Comparison of ENCODE assay signal across 8 cellular contexts in genomic region chr1:206608108-206608698, GRCh38. TPM values are rescaled to one million over a fixed set of nuclear protein-coding genes. Genes with fewer than 3 reads are reported as not detected.
DNase-seq lines count a peak whose midpoint lies in the region; ATAC-seq, FAIRE-seq and TF ChIP-seq lines count a peak whose summit lies in the region.

No MANE protein-coding gene starts in this region.

- H3K27ac ChIP-seq in dorsolateral prefrontal cortex, result no peak overlapping the region

- peak overlapping the region; percentile 90 for H3K27ac Mint-ChIP-seq in activated CD4-positive, alpha-beta T cell treated with anti-CD3 and anti-CD28 coated beads for 36 hours
- H3K27ac Mint-ChIP-seq in osteocyte (ENCODE audit: unreplicated experiment), result no peak overlapping the region

- ATAC-seq in activated CD4-positive, alpha-beta T cell treated with anti-CD3 and anti-CD28 coated beads for 36 hours, result no peak
- ATAC-seq in GM21447 (IDR thresholded peaks at IDR 0.05; ENCODE audit: unreplicated experiment), result no peak

- peaks cover 53% of the 10 kb centered on the region for H3K36me3 Mint-ChIP-seq in activated CD4-positive, alpha-beta T cell treated with anti-CD3 and anti-CD28 coated beads for 36 hours (ENCODE audit: low read depth)
- H3K36me3 Mint-ChIP-seq in osteocyte (ENCODE audit: unreplicated experiment), result peaks cover 16% of the 10 kb centered on the region

- CTCF ChIA-PET in activated CD4-positive, alpha-beta T cell treated with anti-CD3 and anti-CD28 coated beads for 36 hours (lab: Charles Lee), result interaction anchor here (0.6 to 6.2 kb wide), 22 partner anchors 10 to 644 kb away, joined by 3 to 89 read pairs (median 4); partner anchors contain the start of gene DYRK3

- H3K27me3 Mint-ChIP-seq in activated CD4-positive, alpha-beta T cell treated with anti-CD3 and anti-CD28 coated beads for 36 hours, result no peaks in the 10 kb centered on the region
- H3K27me3 Mint-ChIP-seq in osteocyte (ENCODE audit: unreplicated experiment), result no peaks in the 10 kb centered on the region

- peaks cover 46% of the 10 kb centered on the region for H3K4me1 Mint-ChIP-seq in activated CD4-positive, alpha-beta T cell treated with anti-CD3 and anti-CD28 coated beads for 36 hours
- peaks cover 9% of the 10 kb centered on the region for H3K4me1 Mint-ChIP-seq in osteocyte (ENCODE audit: unreplicated experiment)

- peak overlapping the region; percentile 56 for H3K4me3 Mint-ChIP-seq in activated CD4-positive, alpha-beta T cell treated with anti-CD3 and anti-CD28 coated beads for 36 hours
- H3K4me3 Mint-ChIP-seq in osteocyte (ENCODE audit: unreplicated experiment), result no peak overlapping the region

- FAIRE-seq in frontal cortex (lab: Jason Lieb, UNC), result no peak

- H3K27me3 ChIP-seq in dorsolateral prefrontal cortex, result no peaks in the 10 kb centered on the region

- no peak overlapping the region for H3K4me3 ChIP-seq in dorsolateral prefrontal cortex

- POLR2A ChIA-PET in activated CD4-positive, alpha-beta T cell treated with anti-CD3 and anti-CD28 coated beads for 36 hours (lab: Charles Lee), result no interaction called here

- DNase-seq in DMS153 treated with DMSO at 0.1 percent for 48 hours (lab: John Stamatoyannopoulos, UW; ENCODE audit: unreplicated experiment), result peak; percentile 16
- no peak for DNase-seq in DMS153 (lab: John Stamatoyannopoulos, UW)
- DNase-seq in NCI-H1092 treated with DMSO at 0.1 percent for 48 hours (lab: John Stamatoyannopoulos, UW), result peak; percentile 33
- DNase-seq in activated CD4-positive, alpha-beta T cell treated with anti-CD3 and anti-CD28 coated beads for 36 hours, result peak; percentile 84
- DNase-seq in dorsolateral prefrontal cortex, result no peak
- DNase-seq in osteocyte (ENCODE audit: extremely low spot score, unreplicated experiment), result no peak
- DNase-seq in frontal cortex (ENCODE audit: low spot score in 2 of 2), result no peak

- TF ChIP-seq CTCF in dorsolateral prefrontal cortex (IDR thresholded peaks at IDR 0.05 in 54 of 56, conservative IDR thresholded peaks at IDR 0.05 in 2 of 56; ENCODE audit: low read depth in 1 of 56, partially characterized antibody in 56 of 56) (peak; percentile 30 to 74 (median 62)), osteocyte (IDR thresholded peaks at IDR 0.05) (peak; percentile 62)

- H3K9me3 Mint-ChIP-seq in activated CD4-positive, alpha-beta T cell treated with anti-CD3 and anti-CD28 coated beads for 36 hours (ENCODE audit: low read depth), result no peaks in the 10 kb centered on the region
- no peaks in the 10 kb centered on the region for H3K9me3 Mint-ChIP-seq in osteocyte (ENCODE audit: unreplicated experiment)

- intact Hi-C loops in activated CD4-positive, alpha-beta T cell treated with anti-CD3 and anti-CD28 coated beads for 36 hours (cut with DNase I, micrococcal nuclease), result loop anchor here (1.0 to 2.0 kb wide), 4 partner anchors 17 to 77 kb away; partner anchors contain the start of gene MAPKAPK2 (in 1 of the 2)
- intact Hi-C loops in dorsolateral prefrontal cortex (cut with DNase I), result no loop called here

RNA-seq across cellular contexts. Expression of gene EIF2D, which starts 4.1 kb away (rescaled TPM):
- 100 to 1,000 TPM in 1 of 2 experiments, 10 to 100 TPM in 1; 91.2 to 100 TPM for total RNA-seq in activated CD4-positive, alpha-beta T cell treated with anti-CD3 and anti-CD28 coated beads for 36 hours
- 10 to 100 TPM; 19.2 to 56.2 (median 35.0) TPM for total RNA-seq in dorsolateral prefrontal cortex
- 53.2 and 56.8 TPM in 2 replicates for total RNA-seq in osteocyte
- total RNA-seq in frontal cortex, result 13.9 TPM

RNA-seq across cellular contexts. Expression of gene DYRK3, which starts 27.1 kb away (rescaled TPM):
- total RNA-seq in activated CD4-positive, alpha-beta T cell treated with anti-CD3 and anti-CD28 coated beads for 36 hours, result 1 to 10 TPM; 8.3 to 8.7 TPM
- total RNA-seq in dorsolateral prefrontal cortex, result 10 to 100 TPM in 3 of 120 experiments, 1 to 10 TPM in 117; 2.4 to 12.2 (median 5.3) TPM
- total RNA-seq in osteocyte, result 1.7 and 2.1 TPM in 2 replicates
- 14.7 TPM for total RNA-seq in frontal cortex

Comparison
In these comparisons a context has a peak if more than half of its experiments do, and no peak if none do; other contexts are left out.
1. DNase-seq: peak in DMS153 treated with DMSO at 0.1 percent for 48 hours (single experiment), NCI-H1092 treated with DMSO at 0.1 percent for 48 hours (single experiment) and activated CD4-positive, alpha-beta T cell treated with anti-CD3 and anti-CD28 coated beads for 36 hours (single experiment); none in DMS153 (single experiment), dorsolateral prefrontal cortex (0 of 10), osteocyte (single experiment) and frontal cortex (0 of 2).
2. intact Hi-C loops: an anchor here in activated CD4-positive, alpha-beta T cell treated with anti-CD3 and anti-CD28 coated beads for 36 hours (1.0 to 2.0 kb wide); none called in dorsolateral prefrontal cortex.